ENCODE assay signal across 19 cellular contexts in genomic region chr18:76447268-76447890, GRCh38. TPM values are rescaled to one million over a fixed set of nuclear protein-coding genes. Genes with fewer than 3 reads are reported as not detected.
A peak's percentile ranks its signal among the peaks of the same experiment; 100 is the strongest.
DNase-seq lines count a peak whose midpoint lies in the region; ATAC-seq and TF ChIP-seq lines count a peak whose summit lies in the region.
"Had no signal": no experiment of that assay in that cellular context is flagged by ENCODE, and none has a peak within 500 bp of the region (broad histone marks: within the 10 kb centered on the region; RNA-seq: fewer than 3 reads in every experiment).

No MANE protein-coding gene starts in this region.

- no peak overlapping the region for H3K4me3 Mint-ChIP-seq in CD14-positive monocyte
- peak overlapping the region; percentile 91 for H3K4me3 Mint-ChIP-seq in glutamatergic neuron (ENCODE audit: unreplicated experiment)
- H3K4me3 Mint-ChIP-seq: activated naive CD8-positive, alpha-beta T cell; B cell; stimulated activated naive CD8-positive, alpha-beta T cell treated with anti-CD3 and anti-CD28 coated beads, Interleukin-15, amount 100 ng/mL, for 72 hours; T-helper 1 cell treated with Interleukin-12 subunit alpha and Interleukin-12 subunit beta and Interleukin-4 antibody, amounts not matched to agents 30 μg/mL and 1 μg/mL, for 36 hours had no signal

- H3K27ac ChIP-seq in SK-N-MC (peak overlapping the region; percentile 23; the same call in 1 of the 2 replicates), gastrocnemius medialis (peak overlapping the region; percentile 25 to 92 (median 70))

- no peaks in the 10 kb centered on the region for H3K9me3 ChIP-seq in SK-N-MC (ENCODE audit: low read depth, low read length)
- no peaks in the 10 kb centered on the region for H3K9me3 ChIP-seq in gastrocnemius medialis
- H3K9me3 ChIP-seq: ovary had no signal

- peaks cover 20 to 52% of the 10 kb centered on the region in 2 donors for H3K36me3 Mint-ChIP-seq in CD14-positive monocyte
- peaks cover 4% of the 10 kb centered on the region for H3K36me3 Mint-ChIP-seq in glutamatergic neuron (ENCODE audit: unreplicated experiment)
- H3K36me3 Mint-ChIP-seq: activated naive CD8-positive, alpha-beta T cell had no signal

- H3K27me3 Mint-ChIP-seq in CD14-positive monocyte (ENCODE audit: low read depth in 3 of 3) (peaks cover 0 to 2% (median 0%) of the 10 kb centered on the region in 3 donors), glutamatergic neuron (ENCODE audit: unreplicated experiment) (peaks cover 34% of the 10 kb centered on the region)
- H3K27me3 Mint-ChIP-seq: activated naive CD8-positive, alpha-beta T cell; B cell; stimulated activated naive CD8-positive, alpha-beta T cell treated with anti-CD3 and anti-CD28 coated beads, Interleukin-15, amount 100 ng/mL, for 72 hours had no signal

- no peak overlapping the region for H3K9ac ChIP-seq in SK-N-MC (ENCODE audit: insufficient read length)

- no peaks in the 10 kb centered on the region for H3K27me3 ChIP-seq in gastrocnemius medialis
- H3K27me3 ChIP-seq: ovary had no signal

- peak overlapping the region; percentile 70 to 97 (median 93) for H3K27ac Mint-ChIP-seq in CD14-positive monocyte
- peak overlapping the region; percentile 95 for H3K27ac Mint-ChIP-seq in glutamatergic neuron (ENCODE audit: unreplicated experiment)
- H3K27ac Mint-ChIP-seq: activated naive CD8-positive, alpha-beta T cell; B cell; T-helper 1 cell treated with Interleukin-12 subunit alpha and Interleukin-12 subunit beta and Interleukin-4 antibody, amounts not matched to agents 30 μg/mL and 1 μg/mL, for 36 hours had no signal

- H3K4me1 ChIP-seq in gastrocnemius medialis: peaks cover 40 to 55% of the 10 kb centered on the region in 2 donors

- in situ Hi-C loops in gastrocnemius medialis (cut with MboI; ENCODE audit: low sequenced_read_pairs in 4 of 4): no loop called here

- intact Hi-C loops in CD14-positive monocyte (cut with micrococcal nuclease): loop anchor here in 1 of 2 donors (5.0 kb wide), 1 partner anchor 40 kb away; no protein-coding TSS in a partner anchor
- intact Hi-C loops in gastrocnemius medialis (cut with DNase I; ENCODE audit: low total_unique reads): no loop called here

- TF ChIP-seq CTCF in CD14-positive monocyte (IDR thresholded peaks at IDR 0.05) (no peak), glutamatergic neuron (IDR thresholded peaks at IDR 0.05; ENCODE audit: partially characterized antibody, unreplicated experiment) (no peak), gastrocnemius medialis (IDR thresholded peaks at IDR 0.05 in 4 of 5, conservative IDR thresholded peaks at IDR 0.05 in 1 of 5) (no peak)

- H3K4me1 Mint-ChIP-seq in CD14-positive monocyte: peaks cover 71% of the 10 kb centered on the region
- peaks cover 80% of the 10 kb centered on the region for H3K4me1 Mint-ChIP-seq in glutamatergic neuron (ENCODE audit: low read depth, unreplicated experiment)

- H3K36me3 ChIP-seq in SK-N-MC (ENCODE audit: insufficient read depth, low read length): peaks cover 6% of the 10 kb centered on the region; the same call in 1 of the 2 replicates
- peaks cover 0 to under 1% of the 10 kb centered on the region in 2 donors for H3K36me3 ChIP-seq in gastrocnemius medialis
- H3K36me3 ChIP-seq: ovary had no signal

- peaks cover 0 to 5% (median 1%) of the 10 kb centered on the region in 7 donors for H3K9me3 Mint-ChIP-seq in CD14-positive monocyte
- H3K9me3 Mint-ChIP-seq in glutamatergic neuron (ENCODE audit: unreplicated experiment): peaks cover 46% of the 10 kb centered on the region
- H3K9me3 Mint-ChIP-seq: stimulated activated naive CD8-positive, alpha-beta T cell treated with anti-CD3 and anti-CD28 coated beads, Interleukin-15, amount 100 ng/mL, for 72 hours; T-helper 1 cell treated with Interleukin-12 subunit alpha and Interleukin-12 subunit beta and Interleukin-4 antibody, amounts not matched to agents 30 μg/mL and 1 μg/mL, for 36 hours had no signal

- no peak overlapping the region for H3K4me3 ChIP-seq in SK-N-MC
- H3K4me3 ChIP-seq in gastrocnemius medialis: no peak overlapping the region
- H3K4me3 ChIP-seq: ovary had no signal

- DNase-seq in CD14-positive monocyte (ENCODE audit: low spot score): no peak
- no peak for DNase-seq in SK-N-MC (ENCODE audit: low read depth, low spot score)
- DNase-seq in glutamatergic neuron: no peak
- peak in 1 of 2 donors; percentile 28 for DNase-seq in gastrocnemius medialis
- DNase-seq in stimulated activated CD4-positive, alpha-beta T cell treated with anti-CD3 and anti-CD28 coated beads, Interleukin-4, amount 100 ng/mL, for 1 hour: no peak
- DNase-seq in NCI-H2029 (lab: John Stamatoyannopoulos, UW): no peak
- DNase-seq: activated T-cell treated with anti-CD3 and anti-CD28 coated beads for 4 hours; DMS 273 treated with DMSO at 0.1 percent for 48 hours; KBM-7; NCI-H1092 treated with DMSO at 0.1 percent for 48 hours; Right ventricle myocardium superior; stimulated activated CD4-positive, alpha-beta T cell treated with anti-CD3 and anti-CD28 coated beads, Interleukin-12 subunit alpha, Interleukin-12 subunit beta, amount 100 ng/mL, for 4 hours; stimulated activated naive CD8-positive, alpha-beta T cell treated with anti-CD3 and anti-CD28 coated beads, Interleukin-15, amount 100 ng/mL, for 72 hours had no signal

- no peak for TF ChIP-seq POLR2A in gastrocnemius medialis (IDR thresholded peaks at IDR 0.05)

- no peak for ATAC-seq in gastrocnemius medialis
- ATAC-seq in GM21423 (IDR thresholded peaks at IDR 0.05; ENCODE audit: unreplicated experiment): no peak
- ATAC-seq in GM18511 (IDR thresholded peaks at IDR 0.05; ENCODE audit: unreplicated experiment): no peak
- ATAC-seq: stimulated activated naive CD8-positive, alpha-beta T cell treated with anti-CD3 and anti-CD28 coated beads, Interleukin-15, amount 100 ng/mL, for 72 hours had no signal

RNA-seq across cellular contexts. Expression of gene ZNF516, which starts 47.7 kb away (rescaled TPM):
- 1 to 10 TPM; 5.0 to 8.6 TPM for polyA plus RNA-seq in CD14-positive monocyte
- 192 TPM for total RNA-seq in glutamatergic neuron (ENCODE audit: unreplicated experiment)
- 10 to 100 TPM in 3 of 4 donors, 1 to 10 TPM in 1; 8.4 to 19.3 (median 12.4) TPM for total RNA-seq in gastrocnemius medialis
